9 cellular contexts compared by ENCODE assay signal in the genomic region with DNA sequence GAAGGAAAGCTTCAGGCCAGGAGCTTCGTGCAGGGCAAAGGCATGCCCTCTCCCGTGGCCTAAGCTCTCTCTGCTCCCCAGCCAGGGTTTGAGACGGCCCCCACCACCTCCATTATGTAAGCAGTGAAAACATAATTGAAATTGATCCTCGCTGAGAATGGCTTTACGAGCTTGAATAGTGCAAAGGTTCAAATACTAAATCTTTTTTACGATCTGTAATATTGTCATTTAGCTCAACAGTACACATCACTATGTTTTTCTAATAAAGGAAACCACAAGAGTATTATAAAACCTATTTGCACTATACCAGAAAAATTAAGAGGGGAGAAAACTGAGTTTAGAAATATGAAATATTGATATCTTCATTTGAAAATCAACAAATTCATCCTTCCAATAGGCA. TPM values are rescaled to one million over a fixed set of nuclear protein-coding genes. Genes with fewer than 3 reads are reported as not detected.
"Had no signal": no experiment of that assay in that cellular context is flagged by ENCODE, and none has a peak within 500 bp of the region (broad histone marks: within the 10 kb centered on the region; RNA-seq: fewer than 3 reads in every experiment).

No MANE protein-coding gene starts in this region.

- H3K4me3 ChIP-seq: GM23248, K562 had no signal

- H3K27ac ChIP-seq: GM23248 had no signal

- FAIRE-seq: K562 had no signal

- ATAC-seq: K562 had no signal

- DNase-seq: GM23248, GOT3, H9, HCEC 1CT, IMR-90, KG1 had no signal

- H2AFZ ChIP-seq: GM23248 had no signal

- H3K9ac ChIP-seq: GM23248 had no signal

RNA-seq across cellular contexts. Expression of a gene that starts 5.2 kb away (rescaled TPM):
- total RNA-seq: GM23248, H4, H9, HT1080, IMR-90, K562 had no signal
- polyA plus RNA-seq: GM23248, IMR-90 had no signal
